11 cellular contexts compared by ENCODE assay signal in genomic region chr15:83848315-83849050, GRCh38.
DNase-seq lines count a peak whose midpoint lies in the region; ATAC-seq and TF ChIP-seq lines count a peak whose summit lies in the region.
"Had no signal": no experiment of that assay in that cellular context is flagged by ENCODE, and none has a peak within 500 bp of the region (broad histone marks: within the 10 kb centered on the region; RNA-seq: fewer than 3 reads in every experiment).

No MANE protein-coding gene starts in this region.

- POLR2A ChIA-PET in RWPE1 (lab: Yijun Ruan, JAX; ENCODE audit: low non-redundant PET) = no interaction called here

- peak in 2 of 4 donors; percentile 40 to 49 for ATAC-seq in psoas muscle
- no peak for ATAC-seq in activated CD8-positive, alpha-beta memory T cell treated with anti-CD3 and anti-CD28 coated beads, Interleukin-2, amount 10 ng/mL, durations not matched to agents 7 days and 5 days
- no peak for ATAC-seq in GM18511 (IDR thresholded peaks at IDR 0.05; ENCODE audit: unreplicated experiment)

- intact Hi-C loops in psoas muscle (cut with DNase I) = no loop called here

- H3K27ac ChIP-seq in RWPE1 (peak overlapping the region; percentile 81), psoas muscle (peak overlapping the region; percentile 42)

- DNase-seq in ELR (ENCODE audit: low read depth) = peak; percentile 80
- DNase-seq in RWPE1 (ENCODE audit: low spot score) = peak; percentile 74
- DNase-seq in fibroblast of peridontal ligament (ENCODE audit: extremely low read depth) = peak; percentile 90
- DNase-seq in psoas muscle = no peak
- DNase-seq in activated CD8-positive, alpha-beta memory T cell treated with anti-CD3 and anti-CD28 coated beads, Interleukin-2, amount 10 ng/mL, durations not matched to agents 7 days and 5 days = no peak
- no peak for DNase-seq in islet precursor cell
- DNase-seq in GM20000 (ENCODE audit: low spot score) = no peak
- DNase-seq: central memory CD4-positive, alpha-beta T cell; NCI-H446 treated with DMSO at 0.1 percent for 48 hours; posterior cingulate gyrus had no signal

- no peak for TF ChIP-seq CTCF in RWPE1 (conservative IDR thresholded peaks at IDR 0.05; ENCODE audit: low read depth)
- TF ChIP-seq CTCF in psoas muscle (IDR thresholded peaks at IDR 0.05) = no peak
- no peak for TF ChIP-seq CTCF in GM20000 (IDR thresholded peaks at IDR 0.05; ENCODE audit: extremely low read depth, missing control alignments)

- no peaks in the 10 kb centered on the region for H3K36me3 ChIP-seq in psoas muscle (ENCODE audit: insufficient read depth in 1 of 2, low read depth in 1 of 2)

- H3K27me3 ChIP-seq in psoas muscle (ENCODE audit: insufficient read depth in 3 of 3, low read length in 2 of 3) = no peaks in the 10 kb centered on the region

- H3K4me3 Mint-ChIP-seq in activated CD8-positive, alpha-beta memory T cell treated with anti-CD3 and anti-CD28 coated beads, Interleukin-2, amount 10 ng/mL, durations not matched to agents 7 days and 5 days = no peak overlapping the region

- no peaks in the 10 kb centered on the region for H3K36me3 Mint-ChIP-seq in activated CD8-positive, alpha-beta memory T cell treated with anti-CD3 and anti-CD28 coated beads, Interleukin-2, amount 10 ng/mL, durations not matched to agents 7 days and 5 days

- no peaks in the 10 kb centered on the region for H3K9me3 Mint-ChIP-seq in activated CD8-positive, alpha-beta memory T cell treated with anti-CD3 and anti-CD28 coated beads, Interleukin-2, amount 10 ng/mL, durations not matched to agents 7 days and 5 days (ENCODE audit: low read depth)

- no peak overlapping the region for H3K27ac Mint-ChIP-seq in activated CD8-positive, alpha-beta memory T cell treated with anti-CD3 and anti-CD28 coated beads, Interleukin-2, amount 10 ng/mL, durations not matched to agents 7 days and 5 days

- WGBS in psoas muscle, 3 donors = 28 to 46% (median 29%) methylated on average over 2 of the region's 2 CpGs

- no peaks in the 10 kb centered on the region for H3K4me1 Mint-ChIP-seq in activated CD8-positive, alpha-beta memory T cell treated with anti-CD3 and anti-CD28 coated beads, Interleukin-2, amount 10 ng/mL, durations not matched to agents 7 days and 5 days

- H3K27me3 Mint-ChIP-seq in activated CD8-positive, alpha-beta memory T cell treated with anti-CD3 and anti-CD28 coated beads, Interleukin-2, amount 10 ng/mL, durations not matched to agents 7 days and 5 days = no peaks in the 10 kb centered on the region

- no peak overlapping the region for H3K4me3 ChIP-seq in psoas muscle

- no peaks in the 10 kb centered on the region for H3K9me3 ChIP-seq in psoas muscle

- CTCF ChIA-PET in RWPE1 (lab: Yijun Ruan, JAX) = no interaction called here
- CTCF ChIA-PET in activated CD8-positive, alpha-beta memory T cell treated with anti-CD3 and anti-CD28 coated beads, Interleukin-2, amount 10 ng/mL, durations not matched to agents 7 days and 5 days (lab: Charles Lee) = no interaction called here

- H3K4me1 ChIP-seq in psoas muscle = no peaks in the 10 kb centered on the region

Comparison
In these comparisons a context has a peak if more than half of its experiments do, and no peak if none do; other contexts are left out.
1. DNase-seq: peak in ELR (single experiment), RWPE1 (single experiment) and fibroblast of peridontal ligament (single experiment); none in psoas muscle (0 of 2), activated CD8-positive, alpha-beta memory T cell treated with anti-CD3 and anti-CD28 coated beads, Interleukin-2, amount 10 ng/mL, durations not matched to agents 7 days and 5 days (single experiment), islet precursor cell (single experiment) and GM20000 (single experiment).